ENCODE assay signal across 19 cellular contexts in the genomic region with DNA sequence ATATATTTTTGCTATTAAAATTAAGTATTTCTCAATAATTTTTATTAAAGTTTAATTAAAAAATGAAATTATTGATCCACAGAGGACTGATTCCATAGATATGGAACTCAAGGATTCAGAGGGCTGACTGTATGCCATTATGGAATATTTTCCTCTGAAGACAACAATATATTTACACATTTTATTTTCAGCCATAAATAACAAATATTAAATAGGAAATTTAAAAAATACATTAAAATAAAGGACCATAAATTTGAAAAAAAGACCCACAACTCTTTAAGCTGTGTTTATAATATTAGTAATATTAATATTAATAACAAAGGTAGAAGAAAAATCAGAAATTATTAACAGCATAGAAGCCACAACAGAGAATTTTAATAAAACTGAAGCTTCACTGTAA. TPM values are rescaled to one million over a fixed set of nuclear protein-coding genes. Genes with fewer than 3 reads are reported as not detected.
DNase-seq lines count a peak whose midpoint lies in the region; ATAC-seq, FAIRE-seq and TF ChIP-seq lines count a peak whose summit lies in the region.
"Had no signal": no experiment of that assay in that cellular context is flagged by ENCODE, and none has a peak within 500 bp of the region (broad histone marks: within the 10 kb centered on the region; RNA-seq: fewer than 3 reads in every experiment).

No MANE protein-coding gene starts in this region.

- CTCF ChIA-PET in SK-N-SH (lab: Yijun Ruan, JAX): no interaction called here

- no peak overlapping the region for H3K27ac Mint-ChIP-seq in activated naive CD4-positive, alpha-beta T cell treated with anti-CD3 and anti-CD28 coated beads, Interleukin-2, amount 50 U/mL, for 72 hours
- H3K27ac Mint-ChIP-seq: B cell; CD8-positive, alpha-beta T cell; H9 had no signal

- TF ChIP-seq POLR2A in gastrocnemius medialis (IDR thresholded peaks at IDR 0.05): no peak

- in situ Hi-C loops in gastrocnemius medialis (cut with MboI; ENCODE audit: low sequenced_read_pairs in 4 of 4): no loop called here

- H3K9ac ChIP-seq in SK-N-SH (no peak overlapping the region), kidney (ENCODE audit: low read length in 2 of 2) (no peak overlapping the region), skeletal muscle satellite cell (ENCODE audit: low read depth, low read length) (no peak overlapping the region)
- H3K9ac ChIP-seq: BLaER1 treated with 17β-estradiol and CSF1 and Interleukin-3, amounts not matched to agents 10 nM and 100 nM had no signal

- H3K79me2 ChIP-seq in SK-N-SH (ENCODE audit: insufficient read depth): no peaks in the 10 kb centered on the region

- FAIRE-seq in TTC549 (lab: Jason Lieb, UNC): peak; percentile 75
- peak; percentile 51 for FAIRE-seq in kidney (lab: Jason Lieb, UNC)
- FAIRE-seq: HepG2 had no signal

- H3K36me3 ChIP-seq in SK-N-SH (replicated peaks in 1 of 2; ENCODE audit: control insufficient read depth in 1 of 2, insufficient read depth in 2 of 2, low read length in 1 of 2): no peaks in the 10 kb centered on the region
- no peaks in the 10 kb centered on the region for H3K36me3 ChIP-seq in kidney (ENCODE audit: control insufficient read depth in 1 of 2, insufficient read depth in 2 of 2, low read length in 2 of 2)
- H3K36me3 ChIP-seq in skeletal muscle satellite cell (ENCODE audit: insufficient read depth, low read length): no peaks in the 10 kb centered on the region
- H3K36me3 ChIP-seq in gastrocnemius medialis: no peaks in the 10 kb centered on the region
- H3K36me3 ChIP-seq: BLaER1 treated with 17β-estradiol and CSF1 and Interleukin-3, amounts not matched to agents 10 nM and 100 nM had no signal

- H3K27ac ChIP-seq in SK-N-SH (ENCODE audit: low read depth in 2 of 2, low read length in 1 of 2) (peak overlapping the region in 1 of 2 experiments; percentile 59; a peak in 2 of 4 replicates), kidney (ENCODE audit: low read depth in 2 of 2, low read length in 2 of 2) (no peak overlapping the region), gastrocnemius medialis (no peak overlapping the region)
- H3K27ac ChIP-seq: 22Rv1; BLaER1 treated with 17β-estradiol and CSF1 and Interleukin-3, amounts not matched to agents 10 nM and 100 nM had no signal

- no peaks in the 10 kb centered on the region for H4K20me1 ChIP-seq in SK-N-SH (ENCODE audit: insufficient read depth)
- H4K20me1 ChIP-seq: BLaER1 treated with 17β-estradiol and CSF1 and Interleukin-3, amounts not matched to agents 10 nM and 100 nM had no signal

- DNase-seq in SK-N-SH: no peak
- DNase-seq in kidney: no peak
- DNase-seq in amygdala (lab: John Stamatoyannopoulos, UW): no peak
- DNase-seq in gastrocnemius medialis: no peak
- DNase-seq in activated naive CD4-positive, alpha-beta T cell treated with anti-CD3 and anti-CD28 coated beads, Interleukin-2, amount 50 U/mL, for 72 hours (ENCODE audit: low spot score in 2 of 2): no peak
- DNase-seq: Calu3; CD8-positive, alpha-beta T cell; DMS79 treated with DMSO at 0.1 percent for 48 hours; GF-D8; GOT3; H9 had no signal

- H3K36me3 Mint-ChIP-seq in activated naive CD4-positive, alpha-beta T cell treated with anti-CD3 and anti-CD28 coated beads, Interleukin-2, amount 50 U/mL, for 72 hours: no peaks in the 10 kb centered on the region
- H3K36me3 Mint-ChIP-seq: CD8-positive, alpha-beta T cell had no signal

- H3K4me3 ChIP-seq in SK-N-SH (ENCODE audit: low read depth in 2 of 2, low read length in 1 of 2): no peak overlapping the region
- no peak overlapping the region for H3K4me3 ChIP-seq in kidney (ENCODE audit: low read length in 2 of 2)
- H3K4me3 ChIP-seq in skeletal muscle satellite cell (ENCODE audit: low read length): no peak overlapping the region
- no peak overlapping the region for H3K4me3 ChIP-seq in gastrocnemius medialis
- H3K4me3 ChIP-seq: BLaER1 treated with 17β-estradiol and CSF1 and Interleukin-3, amounts not matched to agents 10 nM and 100 nM had no signal

- H3K9me3 ChIP-seq in SK-N-SH (no peaks in the 10 kb centered on the region), kidney (ENCODE audit: control insufficient read depth in 1 of 2, low read length in 2 of 2) (no peaks in the 10 kb centered on the region), skeletal muscle satellite cell (replicated peaks; ENCODE audit: low read length) (no peaks in the 10 kb centered on the region), gastrocnemius medialis (no peaks in the 10 kb centered on the region)
- H3K9me3 ChIP-seq: BLaER1 treated with 17β-estradiol and CSF1 and Interleukin-3, amounts not matched to agents 10 nM and 100 nM had no signal

- TF ChIP-seq RAD21 in SK-N-SH (IDR thresholded peaks at IDR 0.05; ENCODE audit: low read length): no peak

- no peaks in the 10 kb centered on the region for H3K9me2 ChIP-seq in SK-N-SH

- H2AFZ ChIP-seq in SK-N-SH (ENCODE audit: low read depth): peak overlapping the region; percentile 2; the same call in 1 of the 2 replicates

- no peaks in the 10 kb centered on the region for H3K9me3 Mint-ChIP-seq in activated naive CD4-positive, alpha-beta T cell treated with anti-CD3 and anti-CD28 coated beads, Interleukin-2, amount 50 U/mL, for 72 hours
- H3K9me3 Mint-ChIP-seq: CD8-positive, alpha-beta T cell; H9 had no signal

- H3F3A ChIP-seq in SK-N-SH (replicated peaks; ENCODE audit: insufficient read depth): peaks cover 11% of the 10 kb centered on the region

- ATAC-seq in SK-N-SH treated with all-trans-retinoic acid at 6 μM for 48 hours (no peak), gastrocnemius medialis (no peak)
- ATAC-seq in activated naive CD4-positive, alpha-beta T cell treated with anti-CD3 and anti-CD28 coated beads, Interleukin-2, amount 50 U/mL, for 72 hours: no peak
- ATAC-seq: CD8-positive, alpha-beta T cell; HepG2 had no signal

- TF ChIP-seq EP300 in SK-N-SH (IDR thresholded peaks at IDR 0.05; ENCODE audit: borderline replicate concordance in 1 of 2, low read depth in 1 of 2, low read length in 1 of 2): no peak

- no peaks in the 10 kb centered on the region for H3K27me3 ChIP-seq in SK-N-SH (ENCODE audit: insufficient read depth)
- H3K27me3 ChIP-seq in skeletal muscle satellite cell (ENCODE audit: control insufficient read depth, insufficient read depth, low read length): no peaks in the 10 kb centered on the region
- no peaks in the 10 kb centered on the region for H3K27me3 ChIP-seq in gastrocnemius medialis
- H3K27me3 ChIP-seq: BLaER1 treated with 17β-estradiol and CSF1 and Interleukin-3, amounts not matched to agents 10 nM and 100 nM had no signal

- peak overlapping the region; percentile 11; the same call in 1 of the 2 replicates for H3K4me2 ChIP-seq in SK-N-SH
- peak overlapping the region; percentile 12 for H3K4me2 ChIP-seq in skeletal muscle satellite cell (ENCODE audit: low read length)
- H3K4me2 ChIP-seq: BLaER1 treated with 17β-estradiol and CSF1 and Interleukin-3, amounts not matched to agents 10 nM and 100 nM had no signal

- no peak for TF ChIP-seq CTCF in SK-N-SH (IDR thresholded peaks at IDR 0.05)
- TF ChIP-seq CTCF in kidney (IDR thresholded peaks at IDR 0.05; ENCODE audit: borderline replicate concordance, extremely low read depth, insufficient read depth): no peak
- TF ChIP-seq CTCF in gastrocnemius medialis (IDR thresholded peaks at IDR 0.05 in 4 of 5, conservative IDR thresholded peaks at IDR 0.05 in 1 of 5): no peak

- POLR2A ChIA-PET in SK-N-SH (lab: Yijun Ruan, JAX): no interaction called here

- peaks cover 0 to 3% of the 10 kb centered on the region in 2 experiments; a peak in 3 of 4 replicates for H3K4me1 ChIP-seq in SK-N-SH (ENCODE audit: control insufficient read depth in 1 of 2, insufficient read depth in 2 of 2, low read depth in 1 of 2, low read length in 1 of 2)
- H3K4me1 ChIP-seq in kidney (ENCODE audit: control insufficient read depth in 1 of 2, insufficient read depth in 1 of 2, low read depth in 1 of 2, low read length in 2 of 2): no peaks in the 10 kb centered on the region
- H3K4me1 ChIP-seq in skeletal muscle satellite cell (ENCODE audit: control insufficient read depth, insufficient read depth, low read length): peaks cover 11% of the 10 kb centered on the region
- H3K4me1 ChIP-seq in gastrocnemius medialis: peaks cover 0 to 7% of the 10 kb centered on the region in 2 donors
- H3K4me1 ChIP-seq: BLaER1 treated with 17β-estradiol and CSF1 and Interleukin-3, amounts not matched to agents 10 nM and 100 nM had no signal

- intact Hi-C loops in kidney (cut with DNase I): no loop called here
- intact Hi-C loops in gastrocnemius medialis (cut with DNase I; ENCODE audit: low total_unique reads): no loop called here

TF ChIP-seq in SK-N-SH, 30 proteins besides CTCF, POLR2A, EP300 and RAD21 (continues in another document):
- no peak for TF ChIP-seq RXRA (IDR thresholded peaks at IDR 0.05; ENCODE audit: borderline replicate concordance, low read depth)
- no peak for TF ChIP-seq FOXJ3 (CRISPR knock-in tag; IDR thresholded peaks at IDR 0.05)
- no peak for TF ChIP-seq TAF1 (IDR thresholded peaks at IDR 0.05; ENCODE audit: borderline replicate concordance, low read depth, low read length)

TF ChIP-seq in SK-N-SH treated with all-trans-retinoic acid at 6 μM for 48 hours, 23 proteins besides CTCF, POLR2A, EP300 and RAD21 (continues in another document):
- no peak for TF ChIP-seq TCF4 (CRISPR knock-in tag; IDR thresholded peaks at IDR 0.05; ENCODE audit: borderline replicate concordance)
- TF ChIP-seq RARB (CRISPR knock-in tag; IDR thresholded peaks at IDR 0.05): no peak
- no peak for TF ChIP-seq CSDC2 (CRISPR knock-in tag; IDR thresholded peaks at IDR 0.05)
- no peak for TF ChIP-seq ZFP3 (CRISPR knock-in tag; IDR thresholded peaks at IDR 0.05)
- TF ChIP-seq ARNTL (CRISPR knock-in tag; IDR thresholded peaks at IDR 0.05; ENCODE audit: borderline replicate concordance, low read depth): no peak
- no peak for TF ChIP-seq ZNF8 (CRISPR knock-in tag; IDR thresholded peaks at IDR 0.05)

RNA-seq across cellular contexts. Expression of a gene that starts 18.2 kb away (rescaled TPM):
- polyA plus RNA-seq in SK-N-SH (2012; rRNA removed) (0.05 TPM in 1 of 2 replicates, not detected in the other), kidney (ENCODE audit: insufficient read depth, low read depth, low replicate concordance) (not detected)
- polyA plus RNA-seq in SK-N-SH (2012; cell fraction: cytosol; rRNA removed): 0.05 and 0.08 TPM in 2 replicates
- 0.01 TPM in 1 of 2 replicates, not detected in the other for polyA plus RNA-seq in SK-N-SH (2012; cell fraction: nucleus; rRNA removed)
- total RNA-seq in kidney (2.1 TPM), gastrocnemius medialis (not detected)
- total RNA-seq in skeletal muscle satellite cell (2012; rRNA removed): not detected in 2 replicates
- total RNA-seq in activated naive CD4-positive, alpha-beta T cell treated with anti-CD3 and anti-CD28 coated beads, Interleukin-2, amount 50 U/mL, for 72 hours: not detected
- total RNA-seq: A673, Calu3, H9, HepG2 had no signal
- polyA plus RNA-seq: HepG2 had no signal
